33 cellular contexts compared by ENCODE assay signal in the genomic region with DNA sequence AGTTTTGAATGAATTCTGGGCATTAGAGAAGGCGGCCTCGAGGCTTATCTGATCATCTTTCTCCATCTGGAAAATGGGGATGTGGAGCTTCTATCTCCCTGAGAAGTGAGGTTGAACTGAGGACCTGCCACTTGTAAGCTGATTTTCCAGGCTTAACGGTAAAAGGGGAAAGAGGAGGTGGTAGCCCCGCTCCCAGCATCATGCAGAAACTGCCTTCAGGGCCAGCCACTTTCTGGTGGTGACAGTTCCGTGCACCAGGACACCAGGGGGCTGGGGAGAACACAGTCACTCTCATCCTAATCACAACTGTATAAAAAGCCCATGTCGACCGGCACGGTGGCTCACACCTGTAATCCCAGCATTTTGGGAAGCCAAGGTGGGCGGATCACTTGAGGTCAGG. TPM values are rescaled to one million over a fixed set of nuclear protein-coding genes. Genes with fewer than 3 reads are reported as not detected.
"Had no signal": no experiment of that assay in that cellular context is flagged by ENCODE, and none has a peak within 500 bp of the region (broad histone marks: within the 10 kb centered on the region; RNA-seq: fewer than 3 reads in every experiment).

No MANE protein-coding gene starts in this region.

- H3K36me3 ChIP-seq: breast epithelium, neural progenitor cell had no signal

- H2AFZ ChIP-seq: neural progenitor cell had no signal

- H3K27me3 Mint-ChIP-seq: activated CD4-positive, alpha-beta T cell treated with anti-CD3 and anti-CD28 coated beads for 36 hours; activated T-cell treated with anti-CD3 and anti-CD28 coated beads, Interleukin-2, amount 50 U/mL, for 24 hours had no signal

- H3K27ac Mint-ChIP-seq: activated CD4-positive, alpha-beta T cell treated with anti-CD3 and anti-CD28 coated beads for 36 hours; activated naive CD8-positive, alpha-beta T cell; activated T-cell treated with anti-CD3 and anti-CD28 coated beads, Interleukin-2, amount 50 U/mL, for 24 hours; activated T-helper 2 cell treated with anti-CD3 and anti-CD28 coated beads, Interferon-gamma antibody, Interleukin-2, Interleukin-4, amounts not matched to agents 10 μg/mL and 5 μg/mL and 100 μg/mL, durations not matched to agents 14 hours and 24 hours and 36 hours; memory B cell; WTC11 had no signal

- H3K27ac ChIP-seq: neural progenitor cell, psoas muscle had no signal

- H3K4me1 Mint-ChIP-seq: activated CD4-positive, alpha-beta T cell treated with anti-CD3 and anti-CD28 coated beads for 36 hours; central memory CD8-positive, alpha-beta T cell had no signal

- H3K9me3 Mint-ChIP-seq: activated T-cell treated with anti-CD3 and anti-CD28 coated beads, Interleukin-2, amount 50 U/mL, for 24 hours; activated T-helper 2 cell treated with anti-CD3 and anti-CD28 coated beads, Interferon-gamma antibody, Interleukin-2, Interleukin-4, amounts not matched to agents 10 μg/mL and 5 μg/mL and 100 μg/mL, durations not matched to agents 14 hours and 24 hours and 36 hours; central memory CD8-positive, alpha-beta T cell; memory B cell; neural progenitor cell; WTC11 had no signal

- H3K4me3 ChIP-seq: breast epithelium, coronary artery, esophagus muscularis mucosa, neural progenitor cell, psoas muscle, right atrium auricular region, tibial nerve had no signal

- H3K36me3 Mint-ChIP-seq: activated naive CD8-positive, alpha-beta T cell; memory B cell; naive B cell had no signal

- DNase-seq: activated CD4-positive, alpha-beta T cell treated with anti-CD3 and anti-CD28 coated beads for 36 hours; activated CD4-positive, alpha-beta T cell treated with anti-CD3 and anti-CD28 coated beads, Interleukin-2, amount 50 U/mL, for 4 hours; activated CD8-positive, alpha-beta memory T cell treated with anti-CD3 and anti-CD28 coated beads for 24 hours; activated CD8-positive, alpha-beta memory T cell treated with anti-CD3 and anti-CD28 coated beads, Interleukin-2, amount 50 U/mL, for 4 hours; activated naive CD4-positive, alpha-beta T cell; activated T-cell treated with anti-CD3 and anti-CD28 coated beads, Interleukin-2, amount 50 U/mL, for 24 hours; glutamatergic neuron; hippocampal formation; left cardiac atrium; naive B cell; psoas muscle; stimulated activated CD4-positive, alpha-beta T cell treated with anti-CD3 and anti-CD28 coated beads, Interleukin-12 subunit alpha, Interleukin-12 subunit beta, amount 100 ng/mL, for 4 hours; stimulated activated CD4-positive, alpha-beta T cell treated with anti-CD3 and anti-CD28 coated beads, Interleukin-4, amount 100 ng/mL, for 4 hours; stimulated activated naive CD8-positive, alpha-beta T cell treated with anti-CD3 and anti-CD28 coated beads, Interleukin-15, Interleukin-2, amounts not matched to agents 100 U/mL and 50 U/mL, for 24 hours; substantia nigra; T-helper 9 cell had no signal

- H3K9me3 ChIP-seq: breast epithelium, esophagus muscularis mucosa, psoas muscle, right atrium auricular region, tibial nerve had no signal

- H3K4me3 Mint-ChIP-seq: activated CD4-positive, alpha-beta T cell treated with anti-CD3 and anti-CD28 coated beads for 36 hours; activated naive CD8-positive, alpha-beta T cell; activated T-cell treated with anti-CD3 and anti-CD28 coated beads, Interleukin-2, amount 50 U/mL, for 24 hours; central memory CD8-positive, alpha-beta T cell; memory B cell; naive B cell; neural progenitor cell; WTC11 had no signal

- ATAC-seq: activated CD4-positive, alpha-beta T cell treated with anti-CD3 and anti-CD28 coated beads for 36 hours; left cardiac atrium; psoas muscle; stimulated activated naive CD8-positive, alpha-beta T cell treated with anti-CD3 and anti-CD28 coated beads, Interleukin-15, Interleukin-2, amounts not matched to agents 100 U/mL and 50 U/mL, for 24 hours; WTC11 had no signal

- H3K27me3 ChIP-seq: breast epithelium, esophagus muscularis mucosa, neural progenitor cell, right atrium auricular region, tibial nerve had no signal

RNA-seq across cellular contexts. Expression of gene CPSF4L, which starts 20.9 kb away (rescaled TPM):
- total RNA-seq: activated CD4-positive, alpha-beta T cell treated with anti-CD3 and anti-CD28 coated beads for 36 hours; activated T-helper 2 cell treated with anti-CD3 and anti-CD28 coated beads, Interferon-gamma antibody, Interleukin-2, Interleukin-4, amounts not matched to agents 10 μg/mL and 5 μg/mL and 100 μg/mL, durations not matched to agents 14 hours and 24 hours and 36 hours; astrocyte; esophagus muscularis mucosa; frontal cortex; left cardiac atrium; lower leg skin; mucosa of gallbladder; psoas muscle; right atrium auricular region; skeletal muscle tissue; T-helper 1 cell treated with Interleukin-12 subunit alpha and Interleukin-12 subunit beta and Interleukin-4 antibody, amounts not matched to agents 30 ng/mL and 1 ng/mL, for 36 hours; tibial nerve; WTC11 had no signal
